10 cellular contexts compared by ENCODE assay signal in genomic region chr6:158780963-158781691, GRCh38. TPM values are rescaled to one million over a fixed set of nuclear protein-coding genes. Genes with fewer than 3 reads are reported as not detected.
DNase-seq lines count a peak whose midpoint lies in the region; ATAC-seq and TF ChIP-seq lines count a peak whose summit lies in the region.
"Had no signal": no experiment of that assay in that cellular context is flagged by ENCODE, and none has a peak within 500 bp of the region (broad histone marks: within the 10 kb centered on the region; RNA-seq: fewer than 3 reads in every experiment).

No MANE protein-coding gene starts in this region.

- 24 to 36% methylated on average over 11 of the region's 11 CpGs for WGBS in body of pancreas, 2 donors
- 62 to 84% methylated on average over 11 of the region's 11 CpGs for WGBS in lung, 2 donors

- H3K27ac ChIP-seq in body of pancreas, result peak overlapping the region; percentile 86 to 91 (median 88)
- H3K27ac ChIP-seq in lung (ENCODE audit: low read depth in 1 of 2, low read length in 1 of 2), result peak overlapping the region in 1 of 2 donors; percentile 62
- peak overlapping the region; percentile 19 for H3K27ac ChIP-seq in upper lobe of right lung

- H3K27ac Mint-ChIP-seq in activated naive CD4-positive, alpha-beta T cell treated with anti-CD3 and anti-CD28 coated beads, Interleukin-2, amount 10 ng/mL, durations not matched to agents 7 days and 5 days, result peak overlapping the region; percentile 67

- H3K36me3 Mint-ChIP-seq in activated naive CD4-positive, alpha-beta T cell treated with anti-CD3 and anti-CD28 coated beads, Interleukin-2, amount 10 ng/mL, durations not matched to agents 7 days and 5 days, result peaks cover 82% of the 10 kb centered on the region

- H3K36me3 ChIP-seq in body of pancreas (replicated peaks in 1 of 2; ENCODE audit: insufficient read depth in 1 of 2, low read depth in 2 of 2) (peaks cover 6 to 24% of the 10 kb centered on the region in 2 donors), lung (ENCODE audit: control insufficient read depth in 2 of 2, insufficient read depth in 2 of 2, low read length in 2 of 2) (peaks cover 55 to 56% of the 10 kb centered on the region in 2 donors), upper lobe of right lung (peaks cover 86% of the 10 kb centered on the region)

- H3K4me3 Mint-ChIP-seq in activated naive CD4-positive, alpha-beta T cell treated with anti-CD3 and anti-CD28 coated beads, Interleukin-2, amount 10 ng/mL, durations not matched to agents 7 days and 5 days, result no peak overlapping the region

- H3K9me3 Mint-ChIP-seq in activated naive CD4-positive, alpha-beta T cell treated with anti-CD3 and anti-CD28 coated beads, Interleukin-2, amount 10 ng/mL, durations not matched to agents 7 days and 5 days, result no peaks in the 10 kb centered on the region

- TF ChIP-seq POLR2A in body of pancreas (IDR thresholded peaks at IDR 0.05), result peak in 2 of 3 donors; percentile 22 to 32

- H3K27me3 ChIP-seq in body of pancreas (no peaks in the 10 kb centered on the region), lung (ENCODE audit: control insufficient read depth, insufficient read depth) (no peaks in the 10 kb centered on the region), upper lobe of right lung (no peaks in the 10 kb centered on the region)

- no peaks in the 10 kb centered on the region for H3K27me3 Mint-ChIP-seq in activated naive CD4-positive, alpha-beta T cell treated with anti-CD3 and anti-CD28 coated beads, Interleukin-2, amount 10 ng/mL, durations not matched to agents 7 days and 5 days

- CTCF ChIA-PET in activated naive CD4-positive, alpha-beta T cell treated with anti-CD3 and anti-CD28 coated beads, Interleukin-2, amount 10 ng/mL, durations not matched to agents 7 days and 5 days (lab: Charles Lee), result interaction anchor here (0.9 kb wide), 1 partner anchor 8 kb away, joined by 3 read pairs; no protein-coding TSS in a partner anchor

- no peak for DNase-seq in activated naive CD4-positive, alpha-beta T cell treated with anti-CD3 and anti-CD28 coated beads, Interleukin-2, amount 10 ng/mL, durations not matched to agents 7 days and 5 days
- DNase-seq in activated naive CD4-positive, alpha-beta T cell (lab: John Stamatoyannopoulos, UW), result no peak
- peak; percentile 89 to 93 (median 92) for DNase-seq in body of pancreas
- DNase-seq in lung (ENCODE audit: low spot score), result peak; percentile 67
- DNase-seq in upper lobe of right lung, result peak; percentile 73
- no peak for DNase-seq in foreskin fibroblast
- no peak for DNase-seq in EL
- DNase-seq: NCI-H146, retina had no signal

- peaks cover 26% of the 10 kb centered on the region for H3K4me1 Mint-ChIP-seq in activated naive CD4-positive, alpha-beta T cell treated with anti-CD3 and anti-CD28 coated beads, Interleukin-2, amount 10 ng/mL, durations not matched to agents 7 days and 5 days

- H3K4me3 ChIP-seq in body of pancreas (no peak overlapping the region), lung (no peak overlapping the region), upper lobe of right lung (no peak overlapping the region), foreskin fibroblast (ENCODE audit: low read depth in 1 of 2, low read length in 2 of 2) (no peak overlapping the region)

- H3K4me1 ChIP-seq in body of pancreas (peaks cover 32% of the 10 kb centered on the region), lung (ENCODE audit: control insufficient read depth in 2 of 2, insufficient read depth in 2 of 2, low read length in 2 of 2) (peaks cover 0 to 4% of the 10 kb centered on the region in 2 donors), upper lobe of right lung (peaks cover 13% of the 10 kb centered on the region)

- intact Hi-C loops in body of pancreas (cut with DNase I), result loop anchor here (10.0 kb wide), 1 partner anchor 194 kb away; no protein-coding TSS in a partner anchor
- intact Hi-C loops in upper lobe of right lung (cut with DNase I), result no loop called here

- ATAC-seq in body of pancreas (peak; percentile 90), lung (ENCODE audit: insufficient read depth, low FRiP score) (peak; percentile 48), upper lobe of right lung (peak; percentile 77), GM18511 (IDR thresholded peaks at IDR 0.05; ENCODE audit: unreplicated experiment) (no peak)

- H3K9me3 ChIP-seq in body of pancreas, result no peaks in the 10 kb centered on the region
- H3K9me3 ChIP-seq in lung (ENCODE audit: control insufficient read depth in 2 of 2, insufficient read depth in 1 of 2, low read length in 1 of 2), result peaks cover 0 to 1% of the 10 kb centered on the region in 2 donors
- H3K9me3 ChIP-seq in upper lobe of right lung, result no peaks in the 10 kb centered on the region

- TF ChIP-seq CTCF in body of pancreas (IDR thresholded peaks at IDR 0.05) (no peak), lung (IDR thresholded peaks at IDR 0.05; ENCODE audit: control extremely low read depth, extremely low read depth) (no peak), upper lobe of right lung (IDR thresholded peaks at IDR 0.05) (no peak), foreskin fibroblast (IDR thresholded peaks at IDR 0.05; ENCODE audit: low read depth, low read length) (no peak)

RNA-seq across cellular contexts. Expression of gene EZR, which starts 38.0 kb away (rescaled TPM):
- total RNA-seq in body of pancreas, result 100 to 1,000 TPM in 1 of 2 donors, 10 to 100 TPM in 1; 76.8 to 103 TPM
- 100 to 1,000 TPM; 168 to 452 TPM for total RNA-seq in lung
- polyA plus RNA-seq in lung, result 100 to 1,000 TPM; 173 to 222 TPM
- 260 TPM for total RNA-seq in upper lobe of right lung

Comparison
In these comparisons a context has a peak if more than half of its experiments do, and no peak if none do; other contexts are left out.
1. DNase-seq: peak in body of pancreas (4 of 4), lung (single experiment) and upper lobe of right lung (single experiment); none in activated naive CD4-positive, alpha-beta T cell treated with anti-CD3 and anti-CD28 coated beads, Interleukin-2, amount 10 ng/mL, durations not matched to agents 7 days and 5 days (single experiment), activated naive CD4-positive, alpha-beta T cell (0 of 4), foreskin fibroblast (0 of 2) and EL (single experiment).